3 cellular contexts compared by ENCODE assay signal in the genomic region with DNA sequence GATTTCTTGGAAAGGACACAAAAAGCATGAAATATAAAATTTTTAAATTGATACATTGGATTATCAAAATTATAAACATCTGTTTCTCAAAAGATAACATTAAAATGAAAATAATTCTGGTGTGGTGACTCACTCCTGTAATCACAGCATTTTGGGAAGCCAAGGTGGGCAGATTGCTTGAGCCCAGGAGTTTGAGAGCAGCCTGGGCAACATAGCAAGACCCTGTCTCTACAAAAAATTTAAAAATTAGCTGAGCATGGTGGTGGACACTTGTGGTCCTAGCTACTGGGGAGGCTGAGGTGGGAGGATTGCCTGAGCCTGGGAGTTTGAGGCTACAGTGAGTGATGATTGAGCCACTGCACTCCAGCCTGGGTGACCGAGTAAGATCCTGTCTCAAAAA. TPM values are rescaled to one million over a fixed set of nuclear protein-coding genes. Genes with fewer than 3 reads are reported as not detected.
"Had no signal": no experiment of that assay in that cellular context is flagged by ENCODE, and none has a peak within 500 bp of the region (broad histone marks: within the 10 kb centered on the region; RNA-seq: fewer than 3 reads in every experiment).

No MANE protein-coding gene starts in this region.

RNA-seq across cellular contexts. Expression of a gene that starts 16.4 kb away (rescaled TPM):
- total RNA-seq: HepG2, HT-29 had no signal

RNA-seq across cellular contexts. Expression of a gene that starts 25.5 kb away (rescaled TPM):
- total RNA-seq: HepG2, HT-29, HT1080 had no signal
- polyA plus RNA-seq: HepG2 had no signal
